ENCODE assay signal across 15 cellular contexts in the genomic region with DNA sequence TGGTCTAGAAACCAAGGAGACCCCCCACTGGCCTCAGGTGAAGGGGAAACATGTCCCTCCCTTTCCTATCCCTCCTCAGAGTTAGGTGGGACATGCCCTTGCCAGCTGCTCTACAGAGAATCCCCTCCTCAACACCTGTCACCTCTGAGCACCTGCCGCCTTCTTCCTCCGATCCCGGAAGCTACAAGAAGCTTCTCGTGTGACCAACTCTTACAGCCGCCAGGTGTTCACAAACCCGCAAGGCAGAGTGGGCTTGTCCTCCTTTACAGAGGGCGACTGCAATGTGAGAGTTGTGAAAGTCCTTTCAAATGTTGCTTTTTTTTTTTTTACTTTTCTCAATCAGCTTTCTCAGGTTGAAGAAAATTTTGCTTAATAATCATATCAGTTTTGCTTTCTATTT. TPM values are rescaled to one million over a fixed set of nuclear protein-coding genes. Genes with fewer than 3 reads are reported as not detected.
A peak's percentile ranks its signal among the peaks of the same experiment; 100 is the strongest.
DNase-seq lines count a peak whose midpoint lies in the region; TF ChIP-seq lines count a peak whose summit lies in the region.
"Had no signal": no experiment of that assay in that cellular context is flagged by ENCODE, and none has a peak within 500 bp of the region (broad histone marks: within the 10 kb centered on the region; RNA-seq: fewer than 3 reads in every experiment).

No MANE protein-coding gene starts in this region.

- no peak overlapping the region for H3K27ac Mint-ChIP-seq in endothelial cell (ENCODE audit: unreplicated experiment)
- H3K27ac Mint-ChIP-seq in activated CD4-positive, alpha-beta memory T cell treated with anti-CD3 and anti-CD28 coated beads, Interleukin-2, amount 10 ng/mL, durations not matched to agents 7 days and 5 days = no peak overlapping the region
- H3K27ac Mint-ChIP-seq: activated naive CD8-positive, alpha-beta T cell treated with anti-CD3 and anti-CD28 coated beads, Interleukin-2, amount 50 U/mL, for 24 hours; stimulated activated naive CD8-positive, alpha-beta T cell treated with anti-CD3 and anti-CD28 coated beads, Interleukin-15, Interleukin-2, amounts not matched to agents 100 ng/mL and 50 ng/mL, for 24 hours had no signal

- H3K36me3 Mint-ChIP-seq in endothelial cell (ENCODE audit: low read depth, unreplicated experiment) = peaks cover 3% of the 10 kb centered on the region
- no peaks in the 10 kb centered on the region for H3K36me3 Mint-ChIP-seq in activated CD4-positive, alpha-beta memory T cell treated with anti-CD3 and anti-CD28 coated beads, Interleukin-2, amount 10 ng/mL, durations not matched to agents 7 days and 5 days (ENCODE audit: low read depth)

- TF ChIP-seq CTCF in esophagus muscularis mucosa (IDR thresholded peaks at IDR 0.05) (no peak), endothelial cell (IDR thresholded peaks at IDR 0.05; ENCODE audit: unreplicated experiment) (no peak)

- intact Hi-C loops in esophagus muscularis mucosa (cut with DNase I) = loop anchor here (2.0 to 10.0 kb wide), 2 partner anchors 276 to 544 kb away; no protein-coding TSS in a partner anchor

- no peak overlapping the region for H3K4me3 ChIP-seq in esophagus muscularis mucosa
- H3K4me3 ChIP-seq: A549, SK-N-MC had no signal

- H3K4me1 Mint-ChIP-seq in endothelial cell (ENCODE audit: unreplicated experiment) = peaks cover 26% of the 10 kb centered on the region
- peaks cover 26% of the 10 kb centered on the region for H3K4me1 Mint-ChIP-seq in activated CD4-positive, alpha-beta memory T cell treated with anti-CD3 and anti-CD28 coated beads, Interleukin-2, amount 10 ng/mL, durations not matched to agents 7 days and 5 days

- H3K9me3 Mint-ChIP-seq in endothelial cell (ENCODE audit: unreplicated experiment) = no peaks in the 10 kb centered on the region
- no peaks in the 10 kb centered on the region for H3K9me3 Mint-ChIP-seq in activated CD4-positive, alpha-beta memory T cell treated with anti-CD3 and anti-CD28 coated beads, Interleukin-2, amount 10 ng/mL, durations not matched to agents 7 days and 5 days
- H3K9me3 Mint-ChIP-seq: activated naive CD8-positive, alpha-beta T cell treated with anti-CD3 and anti-CD28 coated beads, Interleukin-2, amount 50 U/mL, for 24 hours; stimulated activated naive CD8-positive, alpha-beta T cell treated with anti-CD3 and anti-CD28 coated beads, Interleukin-15, Interleukin-2, amounts not matched to agents 100 ng/mL and 50 ng/mL, for 24 hours; type B pancreatic cell had no signal

- H3K9me3 ChIP-seq in esophagus muscularis mucosa = no peaks in the 10 kb centered on the region
- H3K9me3 ChIP-seq: A549 had no signal

- H3K27me3 ChIP-seq in esophagus muscularis mucosa = no peaks in the 10 kb centered on the region

- H3K36me3 ChIP-seq in esophagus muscularis mucosa = peaks cover 0 to 9% (median 0%) of the 10 kb centered on the region in 4 donors

- no peak overlapping the region for H3K27ac ChIP-seq in esophagus muscularis mucosa (replicated peaks in 1 of 4)
- H3K27ac ChIP-seq: SK-N-MC had no signal

- 92% methylated on average over 7 of the region's 7 CpGs for WGBS in esophagus muscularis mucosa

- H3K4me3 Mint-ChIP-seq in endothelial cell (ENCODE audit: unreplicated experiment) = no peak overlapping the region
- H3K4me3 Mint-ChIP-seq in activated CD4-positive, alpha-beta memory T cell treated with anti-CD3 and anti-CD28 coated beads, Interleukin-2, amount 10 ng/mL, durations not matched to agents 7 days and 5 days = no peak overlapping the region
- H3K4me3 Mint-ChIP-seq: activated naive CD8-positive, alpha-beta T cell treated with anti-CD3 and anti-CD28 coated beads, Interleukin-2, amount 50 U/mL, for 24 hours; stimulated activated naive CD8-positive, alpha-beta T cell treated with anti-CD3 and anti-CD28 coated beads, Interleukin-15, Interleukin-2, amounts not matched to agents 100 ng/mL and 50 ng/mL, for 24 hours had no signal

- DNase-seq in DMS153 treated with DMSO at 0.1 percent for 48 hours (lab: John Stamatoyannopoulos, UW; ENCODE audit: unreplicated experiment) = peak; percentile 51
- peak; percentile 14 to 43 for DNase-seq in NCI-H187 (lab: John Stamatoyannopoulos, UW)
- DNase-seq in NCI-H748 (lab: John Stamatoyannopoulos, UW; ENCODE audit: unreplicated experiment) = peak; percentile 91
- peak; percentile 31 for DNase-seq in esophagus muscularis mucosa (ENCODE audit: extremely low spot score)
- DNase-seq in nucleus accumbens (lab: John Stamatoyannopoulos, UW) = no peak
- DNase-seq in endothelial cell (ENCODE audit: low spot score) = no peak
- no peak for DNase-seq in activated CD4-positive, alpha-beta memory T cell treated with anti-CD3 and anti-CD28 coated beads, Interleukin-2, amount 10 ng/mL, durations not matched to agents 7 days and 5 days
- no peak for DNase-seq in SW 1271 (lab: John Stamatoyannopoulos, UW)
- DNase-seq: activated naive CD8-positive, alpha-beta T cell treated with anti-CD3 and anti-CD28 coated beads, Interleukin-2, amount 50 U/mL, for 24 hours; DND-41; GOT3 had no signal

- TF ChIP-seq EP300 in esophagus muscularis mucosa (IDR thresholded peaks at IDR 0.05) = no peak

- peaks cover 12 to 24% (median 17%) of the 10 kb centered on the region in 4 donors for H3K4me1 ChIP-seq in esophagus muscularis mucosa

- no peak for TF ChIP-seq POLR2A in esophagus muscularis mucosa (IDR thresholded peaks at IDR 0.05; ENCODE audit: low read depth)

- H3K27me3 Mint-ChIP-seq in endothelial cell (ENCODE audit: unreplicated experiment) = peaks cover 14% of the 10 kb centered on the region
- no peaks in the 10 kb centered on the region for H3K27me3 Mint-ChIP-seq in activated CD4-positive, alpha-beta memory T cell treated with anti-CD3 and anti-CD28 coated beads, Interleukin-2, amount 10 ng/mL, durations not matched to agents 7 days and 5 days
- H3K27me3 Mint-ChIP-seq: activated naive CD8-positive, alpha-beta T cell treated with anti-CD3 and anti-CD28 coated beads, Interleukin-2, amount 50 U/mL, for 24 hours; stimulated activated naive CD8-positive, alpha-beta T cell treated with anti-CD3 and anti-CD28 coated beads, Interleukin-15, Interleukin-2, amounts not matched to agents 100 ng/mL and 50 ng/mL, for 24 hours; type B pancreatic cell had no signal

- CTCF ChIA-PET in activated CD4-positive, alpha-beta memory T cell treated with anti-CD3 and anti-CD28 coated beads, Interleukin-2, amount 10 ng/mL, durations not matched to agents 7 days and 5 days (lab: Charles Lee) = interaction anchor here (2.5 kb wide), 1 partner anchor 278 kb away, joined by 15 read pairs; the partner anchor contains the start of gene ADAMTS16

- POLR2A ChIA-PET in activated CD4-positive, alpha-beta memory T cell treated with anti-CD3 and anti-CD28 coated beads, Interleukin-2, amount 10 ng/mL, durations not matched to agents 7 days and 5 days (lab: Charles Lee) = no interaction called here

RNA-seq across cellular contexts. Expression of gene ICE1, which starts 3.7 kb away (rescaled TPM):
- total RNA-seq in esophagus muscularis mucosa (10 to 100 TPM; 27.6 to 31.6 (median 30.1) TPM), endothelial cell (ENCODE audit: unreplicated experiment) (34.9 TPM)
- total RNA-seq in activated CD4-positive, alpha-beta memory T cell treated with anti-CD3 and anti-CD28 coated beads, Interleukin-2, amount 10 ng/mL, durations not matched to agents 7 days and 5 days = 10 to 100 TPM; 23.4 to 24.4 TPM

Comparison
In these comparisons a context has a peak if more than half of its experiments do, and no peak if none do; other contexts are left out.
1. DNase-seq: peak in DMS153 treated with DMSO at 0.1 percent for 48 hours (single experiment), NCI-H187 (2 of 2), NCI-H748 (single experiment) and esophagus muscularis mucosa (single experiment); none in nucleus accumbens (0 of 56), endothelial cell (single experiment), activated CD4-positive, alpha-beta memory T cell treated with anti-CD3 and anti-CD28 coated beads, Interleukin-2, amount 10 ng/mL, durations not matched to agents 7 days and 5 days (single experiment) and SW 1271 (0 of 2).